In genomic region chr19:1171755-1172352, GRCh38 we compare ENCODE assay signal across 8 cellular contexts. TPM values are rescaled to one million over a fixed set of nuclear protein-coding genes. Genes with fewer than 3 reads are reported as not detected.
DNase-seq lines count a peak whose midpoint lies in the region; TF ChIP-seq lines count a peak whose summit lies in the region.

No MANE protein-coding gene starts in this region.

- peaks cover 57 to 64% (median 61%) of the 10 kb centered on the region in 11 experiments for H4K20me1 ChIP-seq in BLaER1 treated with 17β-estradiol and CSF1 and Interleukin-3, amounts not matched to agents 10 nM and 100 nM

- H3K4me1 Mint-ChIP-seq in chondrocyte (ENCODE audit: low read depth) (peaks cover 36% of the 10 kb centered on the region), nephron progenitor cell (peaks cover 56% of the 10 kb centered on the region)

- peak overlapping the region; percentile 75 to 94 (median 82); a peak in 18 of 20 replicates for H3K4me3 ChIP-seq in BLaER1 treated with 17β-estradiol and CSF1 and Interleukin-3, amounts not matched to agents 10 nM and 100 nM

- no peaks in the 10 kb centered on the region for H3K27me3 Mint-ChIP-seq in chondrocyte (ENCODE audit: low read depth)
- H3K27me3 Mint-ChIP-seq in nephron progenitor cell (ENCODE audit: low read depth, poor library complexity) = peaks cover 6% of the 10 kb centered on the region

- DNase-seq in NCI-H2196 treated with DMSO at 0.1 percent for 48 hours (lab: John Stamatoyannopoulos, UW; ENCODE audit: unreplicated experiment) (peak; percentile 35), chondrocyte (ENCODE audit: low spot score) (no peak), nephron progenitor cell (no peak), OCI-M2 (lab: John Stamatoyannopoulos, UW; ENCODE audit: unreplicated experiment) (no peak), HCEC 1CT (no peak), cerebellum (ENCODE audit: low spot score) (no peak), GM19238 (ENCODE audit: insufficient read length, low spot score) (no peak)

- H3K9me3 Mint-ChIP-seq in chondrocyte (ENCODE audit: low read depth) (no peaks in the 10 kb centered on the region), nephron progenitor cell (no peaks in the 10 kb centered on the region)

- peak overlapping the region; percentile 88 to 96 (median 90); a peak in 21 of 22 replicates for H3K9ac ChIP-seq in BLaER1 treated with 17β-estradiol and CSF1 and Interleukin-3, amounts not matched to agents 10 nM and 100 nM

- H3K36me3 ChIP-seq in BLaER1 treated with 17β-estradiol and CSF1 and Interleukin-3, amounts not matched to agents 10 nM and 100 nM = peaks cover 0 to 32% (median 5%) of the 10 kb centered on the region in 11 experiments; a peak in 12 of 22 replicates

- no peak for TF ChIP-seq CTCF in chondrocyte (IDR thresholded peaks at IDR 0.05)
- no peak for TF ChIP-seq CTCF in nephron progenitor cell (IDR thresholded peaks at IDR 0.05)

- H3K9me3 ChIP-seq in BLaER1 treated with 17β-estradiol and CSF1 and Interleukin-3, amounts not matched to agents 10 nM and 100 nM (replicated peaks in 1 of 11) = no peaks in the 10 kb centered on the region

- peak overlapping the region; percentile 81 for H3K4me3 Mint-ChIP-seq in chondrocyte (ENCODE audit: unreplicated experiment)
- H3K4me3 Mint-ChIP-seq in nephron progenitor cell = peak overlapping the region; percentile 90

- H3K27ac ChIP-seq in BLaER1 treated with 17β-estradiol and CSF1 and Interleukin-3, amounts not matched to agents 10 nM and 100 nM = peak overlapping the region in 7 of 11 experiments; percentile 82 to 93 (median 86); a peak in 11 of 22 replicates

- H3K36me3 Mint-ChIP-seq in chondrocyte (ENCODE audit: low read depth) (no peaks in the 10 kb centered on the region), nephron progenitor cell (ENCODE audit: low read depth) (no peaks in the 10 kb centered on the region)

- H3K27ac Mint-ChIP-seq in chondrocyte (ENCODE audit: unreplicated experiment) (peak overlapping the region; percentile 91), nephron progenitor cell (peak overlapping the region; percentile 86)

- H3K4me2 ChIP-seq in BLaER1 treated with 17β-estradiol and CSF1 and Interleukin-3, amounts not matched to agents 10 nM and 100 nM = peak overlapping the region; percentile 93 to 99 (median 97)

- H3K4me1 ChIP-seq in BLaER1 treated with 17β-estradiol and CSF1 and Interleukin-3, amounts not matched to agents 10 nM and 100 nM = peaks cover 72 to 89% (median 88%) of the 10 kb centered on the region in 10 experiments

- H3K27me3 ChIP-seq in BLaER1 treated with 17β-estradiol and CSF1 and Interleukin-3, amounts not matched to agents 10 nM and 100 nM = no peaks in the 10 kb centered on the region

RNA-seq across cellular contexts. Expression of gene SBNO2, which starts 2.2 kb away (rescaled TPM):
- total RNA-seq in chondrocyte (25.9 to 46.0 TPM (median 45.6 TPM) in 3 replicates), cerebellum (6.5 TPM)

RNA-seq across cellular contexts. Expression of gene STK11, which starts 33.7 kb away (rescaled TPM):
- 41.1 to 44.5 TPM (median 42.3 TPM) in 3 replicates for total RNA-seq in chondrocyte
- total RNA-seq in cerebellum = 27.0 TPM
